Comparison of ENCODE assay signal across 33 cellular contexts in the genomic region with DNA sequence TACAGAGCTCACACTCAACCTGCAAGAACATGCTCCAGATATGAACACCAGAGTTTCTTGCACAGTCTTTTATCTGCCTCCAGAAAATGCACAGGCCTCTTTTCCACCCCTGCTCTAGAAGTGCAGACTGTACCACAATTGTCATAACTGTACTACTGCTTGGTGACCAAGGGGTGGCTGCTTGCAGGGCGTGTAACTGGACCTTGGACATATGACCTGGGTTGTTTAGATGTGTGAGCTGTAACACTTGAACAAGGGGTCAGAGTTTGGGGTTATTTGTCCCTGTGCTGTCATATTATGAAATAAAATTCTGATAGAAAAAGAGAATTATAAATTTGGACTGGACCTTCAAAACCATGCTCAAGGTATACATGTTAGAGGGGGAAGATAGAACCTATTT.
"Had no signal": no experiment of that assay in that cellular context is flagged by ENCODE, and none has a peak within 500 bp of the region (broad histone marks: within the 10 kb centered on the region; RNA-seq: fewer than 3 reads in every experiment).

No MANE protein-coding gene starts in this region.

- H3K9me3 Mint-ChIP-seq: activated B cell treated with CpG ODN at 0.5 μM for 24 hours; activated CD8-positive, alpha-beta T cell treated with anti-CD3 and anti-CD28 coated beads for 36 hours; activated naive CD4-positive, alpha-beta T cell treated with anti-CD3 and anti-CD28 coated beads for 36 hours; activated naive CD4-positive, alpha-beta T cell treated with anti-CD3 and anti-CD28 coated beads, Interleukin-2, amount 50 U/mL, for 24 hours; activated naive CD8-positive, alpha-beta T cell treated with anti-CD3 and anti-CD28 coated beads for 36 hours; activated naive CD8-positive, alpha-beta T cell treated with anti-CD3 and anti-CD28 coated beads, Interleukin-2, amount 50 U/mL, for 24 hours; activated T-helper 1 cell treated with anti-CD3 and anti-CD28 coated beads, Interleukin-12 subunit alpha, Interleukin-12 subunit beta, Interleukin-2, Interleukin-4 antibody, amounts not matched to agents 30 ng/mL and 10 ng/mL and 1 ng/mL, durations not matched to agents 14 hours and 24 hours and 36 hours; activated T-helper 2 cell treated with anti-CD3 and anti-CD28 coated beads, Interferon-gamma antibody, Interleukin-2, Interleukin-4, amounts not matched to agents 10 μg/mL and 5 μg/mL and 100 μg/mL, durations not matched to agents 14 hours and 24 hours and 36 hours; T-helper 2 cell treated with Interferon-gamma antibody and Interleukin-4, amounts not matched to agents 5 μg/mL and 100 μg/mL, for 36 hours had no signal

- DNase-seq: activated B cell treated with CpG ODN at 0.5 μM for 24 hours; activated CD4-positive, alpha-beta T cell treated with anti-CD3 and anti-CD28 coated beads for 48 hours; activated CD4-positive, alpha-beta T cell treated with anti-CD3 and anti-CD28 coated beads, Interleukin-2, amount 50 U/mL, for 1 hour; activated CD4-positive, alpha-beta T cell treated with anti-CD3 and anti-CD28 coated beads, Interleukin-2, amount 50 U/mL, for 48 hours; activated CD8-positive, alpha-beta memory T cell treated with anti-CD3 and anti-CD28 coated beads for 24 hours; activated CD8-positive, alpha-beta T cell treated with anti-CD3 and anti-CD28 coated beads for 36 hours; activated effector memory CD4-positive, alpha-beta T cell treated with anti-CD3 and anti-CD28 coated beads, Interleukin-2, amount 50 U/mL, for 16 hours; activated naive CD4-positive, alpha-beta T cell treated with anti-CD3 and anti-CD28 coated beads for 36 hours; activated naive CD8-positive, alpha-beta T cell treated with anti-CD3 and anti-CD28 coated beads for 36 hours; activated naive CD8-positive, alpha-beta T cell treated with anti-CD3 and anti-CD28 coated beads, Interleukin-2, amount 50 U/mL, for 24 hours; activated T-cell treated with anti-CD3 and anti-CD28 coated beads, Interleukin-2, amount 50 U/mL, for 48 hours; adrenal gland; amygdala; aorta; body of pancreas; caudate nucleus; cortex of kidney; dermis blood vessel endothelial cell; effector CD4-positive, alpha-beta T cell; effector memory CD8-positive, alpha-beta T cell; erythroblast; foreskin melanocyte; T-helper 1 cell; T-helper 17 cell; T1000; WERI-Rb-1 had no signal

- H3K27me3 Mint-ChIP-seq: activated B cell treated with CpG ODN at 0.5 μM for 24 hours; activated CD8-positive, alpha-beta T cell treated with anti-CD3 and anti-CD28 coated beads for 36 hours; activated naive CD8-positive, alpha-beta T cell treated with anti-CD3 and anti-CD28 coated beads for 36 hours; activated naive CD8-positive, alpha-beta T cell treated with anti-CD3 and anti-CD28 coated beads, Interleukin-2, amount 50 U/mL, for 24 hours; effector memory CD8-positive, alpha-beta T cell; T-helper 17 cell had no signal

- H3K4me1 ChIP-seq: adrenal gland, body of pancreas, esophagus muscularis mucosa, gastroesophageal sphincter had no signal

- H3K27me3 ChIP-seq: adrenal gland, body of pancreas, esophagus muscularis mucosa, gastroesophageal sphincter had no signal

- H3K9me3 ChIP-seq: adrenal gland, body of pancreas, esophagus muscularis mucosa, gastroesophageal sphincter had no signal

- H3K4me3 ChIP-seq: adrenal gland, body of pancreas, esophagus muscularis mucosa, gastroesophageal sphincter had no signal

- H3K4me1 Mint-ChIP-seq: activated B cell treated with CpG ODN at 0.5 μM for 24 hours; activated naive CD4-positive, alpha-beta T cell treated with anti-CD3 and anti-CD28 coated beads, Interleukin-2, amount 50 U/mL, for 24 hours; activated naive CD8-positive, alpha-beta T cell treated with anti-CD3 and anti-CD28 coated beads for 36 hours; activated naive CD8-positive, alpha-beta T cell treated with anti-CD3 and anti-CD28 coated beads, Interleukin-2, amount 50 U/mL, for 24 hours; T-helper 17 cell had no signal

- ATAC-seq: activated CD4-positive, CD25-positive, alpha-beta regulatory T cell treated with anti-CD3 and anti-CD28 coated beads, Interleukin-2, amount 50 U/mL, for 24 hours; activated CD8-positive, alpha-beta T cell treated with anti-CD3 and anti-CD28 coated beads for 36 hours; activated naive CD8-positive, alpha-beta T cell treated with anti-CD3 and anti-CD28 coated beads, Interleukin-2, amount 50 U/mL, for 24 hours; body of pancreas; effector memory CD8-positive, alpha-beta T cell; gastroesophageal sphincter; T-helper 17 cell had no signal

- H3K27ac Mint-ChIP-seq: activated B cell treated with CpG ODN at 0.5 μM for 24 hours; activated CD8-positive, alpha-beta T cell treated with anti-CD3 and anti-CD28 coated beads for 36 hours; activated naive CD4-positive, alpha-beta T cell treated with anti-CD3 and anti-CD28 coated beads for 36 hours; activated naive CD4-positive, alpha-beta T cell treated with anti-CD3 and anti-CD28 coated beads, Interleukin-2, amount 50 U/mL, for 24 hours; activated naive CD8-positive, alpha-beta T cell treated with anti-CD3 and anti-CD28 coated beads for 36 hours; activated naive CD8-positive, alpha-beta T cell treated with anti-CD3 and anti-CD28 coated beads, Interleukin-2, amount 50 U/mL, for 24 hours; activated T-helper 1 cell treated with anti-CD3 and anti-CD28 coated beads, Interleukin-12 subunit alpha, Interleukin-12 subunit beta, Interleukin-2, Interleukin-4 antibody, amounts not matched to agents 30 ng/mL and 10 ng/mL and 1 ng/mL, durations not matched to agents 14 hours and 24 hours and 36 hours; activated T-helper 2 cell treated with anti-CD3 and anti-CD28 coated beads, Interferon-gamma antibody, Interleukin-2, Interleukin-4, amounts not matched to agents 10 μg/mL and 5 μg/mL and 100 μg/mL, durations not matched to agents 14 hours and 24 hours and 36 hours; effector memory CD8-positive, alpha-beta T cell; T-helper 17 cell; T-helper 2 cell treated with Interferon-gamma antibody and Interleukin-4, amounts not matched to agents 5 μg/mL and 100 μg/mL, for 36 hours had no signal

- H3K36me3 ChIP-seq: adrenal gland, esophagus muscularis mucosa, gastroesophageal sphincter, WERI-Rb-1 had no signal

- H3K27ac ChIP-seq: adrenal gland, body of pancreas, esophagus muscularis mucosa, gastroesophageal sphincter, WERI-Rb-1 had no signal

- H3K4me3 Mint-ChIP-seq: activated B cell treated with CpG ODN at 0.5 μM for 24 hours; activated CD8-positive, alpha-beta T cell treated with anti-CD3 and anti-CD28 coated beads for 36 hours; activated naive CD4-positive, alpha-beta T cell treated with anti-CD3 and anti-CD28 coated beads for 36 hours; activated naive CD4-positive, alpha-beta T cell treated with anti-CD3 and anti-CD28 coated beads, Interleukin-2, amount 50 U/mL, for 24 hours; activated naive CD8-positive, alpha-beta T cell treated with anti-CD3 and anti-CD28 coated beads for 36 hours; activated naive CD8-positive, alpha-beta T cell treated with anti-CD3 and anti-CD28 coated beads, Interleukin-2, amount 50 U/mL, for 24 hours; activated T-helper 1 cell treated with anti-CD3 and anti-CD28 coated beads, Interleukin-12 subunit alpha, Interleukin-12 subunit beta, Interleukin-2, Interleukin-4 antibody, amounts not matched to agents 30 ng/mL and 10 ng/mL and 1 ng/mL, durations not matched to agents 14 hours and 24 hours and 36 hours; effector memory CD8-positive, alpha-beta T cell; T-helper 17 cell; T-helper 2 cell treated with Interferon-gamma antibody and Interleukin-4, amounts not matched to agents 5 μg/mL and 100 μg/mL, for 36 hours had no signal

- H3K36me3 Mint-ChIP-seq: activated naive CD4-positive, alpha-beta T cell treated with anti-CD3 and anti-CD28 coated beads, Interleukin-2, amount 50 U/mL, for 24 hours; activated naive CD8-positive, alpha-beta T cell treated with anti-CD3 and anti-CD28 coated beads for 36 hours had no signal
